8 cellular contexts compared by ENCODE assay signal in the genomic region with DNA sequence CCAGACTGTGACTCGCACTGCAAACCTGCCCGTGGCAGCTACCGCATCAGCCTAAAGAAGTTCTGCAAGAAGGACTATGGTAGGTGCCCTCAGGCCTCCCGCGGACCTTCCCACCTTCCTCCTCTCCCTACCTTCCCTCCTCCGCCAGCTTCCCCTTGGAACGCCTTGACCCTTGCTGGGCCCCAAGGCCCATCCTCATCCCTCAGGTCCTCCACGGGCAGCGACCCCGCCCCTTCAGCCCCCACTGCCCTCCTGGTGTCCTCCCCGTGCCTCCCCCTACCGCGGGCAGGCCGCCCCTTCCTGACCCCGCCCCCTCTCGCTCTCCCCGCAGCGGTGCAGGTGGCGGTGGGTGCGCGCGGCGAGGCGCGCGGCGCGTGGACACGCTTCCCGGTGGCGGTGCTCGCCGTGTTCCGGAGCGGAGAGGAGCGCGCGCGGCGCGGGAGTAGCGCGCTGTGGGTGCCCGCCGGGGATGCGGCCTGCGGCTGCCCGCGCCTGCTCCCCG. TPM values are rescaled to one million over a fixed set of nuclear protein-coding genes. Genes with fewer than 3 reads are reported as not detected.
DNase-seq lines count a peak whose midpoint lies in the region; ATAC-seq and TF ChIP-seq lines count a peak whose summit lies in the region.

No MANE protein-coding gene starts in this region.

- H3K4me3 Mint-ChIP-seq in chondrocyte (ENCODE audit: unreplicated experiment), result peak overlapping the region; percentile 60

- 27% methylated on average over 18 of the region's 50 CpGs for WGBS in SK-N-SH (ENCODE audit: low lambda C conversion rate)

- H3K4me3 ChIP-seq in SK-N-SH (ENCODE audit: low read depth in 2 of 2, low read length in 1 of 2) (peak overlapping the region; percentile 41 to 79; a peak in 3 of 4 replicates), NT2/D1 (ENCODE audit: insufficient read length, low read depth) (peak overlapping the region; percentile 70), skeletal muscle cell (ENCODE audit: low read depth, low read length) (peak overlapping the region; percentile 84)

- H3K4me2 ChIP-seq in SK-N-SH, result peak overlapping the region; percentile 71

- no peak for TF ChIP-seq CTCF in SK-N-SH (IDR thresholded peaks at IDR 0.05)
- TF ChIP-seq CTCF in chondrocyte (IDR thresholded peaks at IDR 0.05), result no peak

- H3K9me3 Mint-ChIP-seq in chondrocyte (ENCODE audit: low read depth), result no peaks in the 10 kb centered on the region

- H3K27me3 ChIP-seq in SK-N-SH (ENCODE audit: insufficient read depth), result no peaks in the 10 kb centered on the region
- H3K27me3 ChIP-seq in NT2/D1 (ENCODE audit: insufficient read depth, insufficient read length), result peaks cover 33% of the 10 kb centered on the region

- H3K36me3 ChIP-seq in SK-N-SH (replicated peaks in 1 of 2; ENCODE audit: control insufficient read depth in 1 of 2, insufficient read depth in 2 of 2, low read length in 1 of 2) (no peaks in the 10 kb centered on the region), NT2/D1 (ENCODE audit: insufficient read depth, insufficient read length, low read length) (no peaks in the 10 kb centered on the region)

- no peaks in the 10 kb centered on the region for H4K20me1 ChIP-seq in SK-N-SH (ENCODE audit: insufficient read depth)

- H3K4me1 ChIP-seq in SK-N-SH (ENCODE audit: control insufficient read depth in 1 of 2, insufficient read depth in 2 of 2, low read depth in 1 of 2, low read length in 1 of 2), result peaks cover under 1 to 69% of the 10 kb centered on the region in 2 experiments; a peak in 3 of 4 replicates
- H3K4me1 ChIP-seq in NT2/D1 (ENCODE audit: insufficient read depth, insufficient read length), result peaks cover 46% of the 10 kb centered on the region

- no peaks in the 10 kb centered on the region for H3K27me3 Mint-ChIP-seq in chondrocyte (ENCODE audit: low read depth)

- no peak overlapping the region for H3K27ac Mint-ChIP-seq in chondrocyte (ENCODE audit: unreplicated experiment)

- H3F3A ChIP-seq in SK-N-SH (replicated peaks; ENCODE audit: insufficient read depth), result peaks cover 13% of the 10 kb centered on the region

- TF ChIP-seq RAD21 in SK-N-SH (IDR thresholded peaks at IDR 0.05; ENCODE audit: low read length), result no peak

- H3K9me3 ChIP-seq in SK-N-SH (no peaks in the 10 kb centered on the region), NT2/D1 (ENCODE audit: insufficient read depth, low read length) (no peaks in the 10 kb centered on the region)

- no peak overlapping the region for H2AFZ ChIP-seq in SK-N-SH (ENCODE audit: low read depth)

- peak overlapping the region in 1 of 2 experiments; percentile 89; a peak in 2 of 4 replicates for H3K27ac ChIP-seq in SK-N-SH (ENCODE audit: low read depth in 2 of 2, low read length in 1 of 2)

- POLR2A ChIA-PET in SK-N-SH (lab: Yijun Ruan, JAX), result interaction anchor here (0.6 to 0.9 kb wide), 2 partner anchors 9 to 451 kb away, joined by 3 to 5 read pairs; no protein-coding TSS in a partner anchor

- H3K9me2 ChIP-seq in SK-N-SH, result no peaks in the 10 kb centered on the region

- no peak for TF ChIP-seq EP300 in SK-N-SH (IDR thresholded peaks at IDR 0.05; ENCODE audit: borderline replicate concordance in 1 of 2, low read depth in 1 of 2, low read length in 1 of 2)

- H3K4me1 Mint-ChIP-seq in chondrocyte (ENCODE audit: low read depth), result peaks cover 37% of the 10 kb centered on the region

- H3K9ac ChIP-seq in SK-N-SH (no peak overlapping the region), NT2/D1 (ENCODE audit: insufficient read length, low read depth) (peak overlapping the region; percentile 69)

- peaks cover 16% of the 10 kb centered on the region for H3K79me2 ChIP-seq in SK-N-SH (ENCODE audit: insufficient read depth)

- ATAC-seq in SK-N-SH treated with all-trans-retinoic acid at 6 μM for 48 hours, result no peak
- ATAC-seq in GM18909 (IDR thresholded peaks at IDR 0.05; ENCODE audit: poor library complexity, unreplicated experiment), result no peak

- CTCF ChIA-PET in SK-N-SH (lab: Yijun Ruan, JAX), result interaction anchor here (0.6 to 2.1 kb wide), 9 partner anchors 10 to 50 kb away, joined by 3 to 11 read pairs (median 4); no protein-coding TSS in a partner anchor

- DNase-seq in SK-N-SH, result peak; percentile 74
- DNase-seq in NT2/D1 (ENCODE audit: low read depth, low spot score), result no peak
- DNase-seq in chondrocyte (ENCODE audit: low spot score), result peak; percentile 87
- DNase-seq in skeletal muscle cell (ENCODE audit: low read depth), result no peak
- DNase-seq in EL, result no peak
- DNase-seq in NCI-H2107 treated with DMSO at 0.1 percent for 48 hours (lab: John Stamatoyannopoulos, UW; ENCODE audit: unreplicated experiment), result no peak

- no peaks in the 10 kb centered on the region for H3K36me3 Mint-ChIP-seq in chondrocyte (ENCODE audit: low read depth)

TF ChIP-seq in SK-N-SH, 30 proteins besides CTCF, POLR2A, EP300 and RAD21 (continues in another document):
- TF ChIP-seq GABPA (IDR thresholded peaks at IDR 0.05; ENCODE audit: low read depth), result no peak
- TF ChIP-seq TCF12 (IDR thresholded peaks at IDR 0.05), result no peak
- no peak for TF ChIP-seq JUND (IDR thresholded peaks at IDR 0.05)
- TF ChIP-seq TAF1 (IDR thresholded peaks at IDR 0.05; ENCODE audit: borderline replicate concordance, low read depth, low read length), result no peak
- no peak for TF ChIP-seq TEAD4 (IDR thresholded peaks at IDR 0.05; ENCODE audit: borderline replicate concordance, insufficient read depth)
- TF ChIP-seq, protein P1, sequence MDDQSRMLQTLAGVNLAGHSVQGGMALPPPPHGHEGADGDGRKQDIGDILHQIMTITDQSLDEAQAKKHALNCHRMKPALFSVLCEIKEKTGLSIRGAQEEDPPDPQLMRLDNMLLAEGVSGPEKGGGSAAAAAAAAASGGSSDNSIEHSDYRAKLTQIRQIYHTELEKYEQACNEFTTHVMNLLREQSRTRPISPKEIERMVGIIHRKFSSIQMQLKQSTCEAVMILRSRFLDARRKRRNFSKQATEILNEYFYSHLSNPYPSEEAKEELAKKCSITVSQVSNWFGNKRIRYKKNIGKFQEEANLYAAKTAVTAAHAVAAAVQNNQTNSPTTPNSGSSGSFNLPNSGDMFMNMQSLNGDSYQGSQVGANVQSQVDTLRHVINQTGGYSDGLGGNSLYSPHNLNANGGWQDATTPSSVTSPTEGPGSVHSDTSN (IDR thresholded peaks at IDR 0.05), result no peak
- TF ChIP-seq RXRA (IDR thresholded peaks at IDR 0.05; ENCODE audit: borderline replicate concordance, low read depth), result no peak
- no peak for TF ChIP-seq NFIC (IDR thresholded peaks at IDR 0.05; ENCODE audit: borderline replicate concordance)
- no peak for TF ChIP-seq SIN3A (IDR thresholded peaks at IDR 0.05; ENCODE audit: borderline replicate concordance, low read depth, low read length)

TF ChIP-seq in SK-N-SH treated with all-trans-retinoic acid at 6 μM for 48 hours, 23 proteins besides CTCF, POLR2A, EP300 and RAD21:
- no peak for TF ChIP-seq GLIS3 (CRISPR knock-in tag; IDR thresholded peaks at IDR 0.05)
TF ChIP-seq in SK-N-SH treated with all-trans-retinoic acid at 6 μM for 48 hours: peak in this region for 0.

RNA-seq across cellular contexts. Expression of a gene that starts 1.5 kb away (rescaled TPM):
- polyA plus RNA-seq in SK-N-SH (2012; rRNA removed), result 5.6 and 6.7 TPM in 2 replicates
- polyA plus RNA-seq in SK-N-SH (2012; cell fraction: cytosol; rRNA removed), result 2.7 and 3.9 TPM in 2 replicates
- polyA plus RNA-seq in SK-N-SH (2012; cell fraction: nucleus; rRNA removed), result 18.3 and 20.6 TPM in 2 replicates
- 17.9 to 19.6 TPM (median 18.7 TPM) in 3 replicates for total RNA-seq in chondrocyte

RNA-seq across cellular contexts. Expression of a gene that starts 2.4 kb away (rescaled TPM):
- polyA plus RNA-seq in SK-N-SH (2012; rRNA removed), result 0.26 and 0.28 TPM in 2 replicates
- polyA plus RNA-seq in SK-N-SH (2012; cell fraction: cytosol; rRNA removed), result 0.10 and 0.29 TPM in 2 replicates
- 0.56 and 1.4 TPM in 2 replicates for polyA plus RNA-seq in SK-N-SH (2012; cell fraction: nucleus; rRNA removed)
- total RNA-seq in chondrocyte, result 1.5 to 2.1 TPM (median 1.8 TPM) in 3 replicates

RNA-seq across cellular contexts. Expression of a gene that starts 13.6 kb away (rescaled TPM):
- polyA plus RNA-seq in SK-N-SH (2012; rRNA removed), result 15.6 and 16.5 TPM in 2 replicates
- polyA plus RNA-seq in SK-N-SH (2012; cell fraction: cytosol; rRNA removed), result 4.8 and 8.5 TPM in 2 replicates
- 58.5 and 87.2 TPM in 2 replicates for polyA plus RNA-seq in SK-N-SH (2012; cell fraction: nucleus; rRNA removed)
- total RNA-seq in chondrocyte, result 3.9 to 6.5 TPM (median 5.5 TPM) in 3 replicates

RNA-seq across cellular contexts. Expression of a gene that starts 40.3 kb away (rescaled TPM):
- 30.2 and 80.1 TPM in 2 replicates for polyA plus RNA-seq in SK-N-SH (2012; rRNA removed)
- polyA plus RNA-seq in SK-N-SH (2012; cell fraction: cytosol; rRNA removed), result 61.1 and 88.7 TPM in 2 replicates
- polyA plus RNA-seq in SK-N-SH (2012; cell fraction: nucleus; rRNA removed), result 73.3 and 99.4 TPM in 2 replicates
- total RNA-seq in chondrocyte, result 168 to 200 TPM (median 197 TPM) in 3 replicates

RNA-seq across cellular contexts. Expression of a gene that starts 44.2 kb away (rescaled TPM):
- 3.8 and 4.6 TPM in 2 replicates for polyA plus RNA-seq in SK-N-SH (2012; rRNA removed)
- 2.5 and 3.5 TPM in 2 replicates for polyA plus RNA-seq in SK-N-SH (2012; cell fraction: cytosol; rRNA removed)
- 10.2 and 14.5 TPM in 2 replicates for polyA plus RNA-seq in SK-N-SH (2012; cell fraction: nucleus; rRNA removed)
- 4.9 to 7.7 TPM (median 7.6 TPM) in 3 replicates for total RNA-seq in chondrocyte

Comparison
In these comparisons a context has a peak if more than half of its experiments do, and no peak if none do; other contexts are left out.
1. DNase-seq: peak in SK-N-SH (single experiment) and chondrocyte (single experiment); none in NT2/D1 (single experiment), skeletal muscle cell (single experiment), EL (single experiment) and NCI-H2107 treated with DMSO at 0.1 percent for 48 hours (single experiment).
2. Peak in every context shown above with its lines, with median percentiles within 50 percentile points of each other: H3K4me3 ChIP-seq.